ENCODE assay signal across 7 cellular contexts in the genomic region with DNA sequence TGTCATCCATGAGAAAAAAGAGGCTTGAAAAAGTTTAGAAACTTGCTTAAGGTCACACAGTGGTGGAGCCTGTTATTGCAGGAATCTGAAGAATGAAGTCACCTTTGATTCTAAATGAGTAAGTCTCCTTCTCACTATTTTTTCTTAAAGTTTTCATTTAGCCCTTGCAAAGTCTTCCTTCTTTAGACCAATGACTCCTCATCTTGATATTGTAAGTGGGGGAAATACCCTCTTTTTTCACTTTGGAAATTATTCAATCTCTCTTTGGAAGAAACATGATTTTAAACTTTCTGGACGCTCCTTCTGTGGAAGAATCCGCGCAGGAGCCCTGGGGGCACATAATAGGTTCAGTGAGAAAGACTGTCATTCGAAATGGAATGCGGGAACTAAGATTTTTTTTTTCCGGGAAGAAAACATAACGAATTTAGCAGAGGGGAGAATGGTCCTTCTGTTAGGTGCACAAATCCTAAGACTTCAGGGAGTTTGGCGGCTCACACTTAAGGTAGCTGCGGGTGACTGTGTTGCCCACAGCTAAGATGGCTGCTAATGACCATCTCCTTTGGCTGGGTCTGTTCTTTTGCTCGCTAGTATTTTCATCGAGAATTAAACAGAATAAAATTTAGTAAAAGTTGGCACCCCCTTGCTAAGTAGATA. TPM values are rescaled to one million over a fixed set of nuclear protein-coding genes. Genes with fewer than 3 reads are reported as not detected.
DNase-seq lines count a peak whose midpoint lies in the region; ATAC-seq, FAIRE-seq and TF ChIP-seq lines count a peak whose summit lies in the region.

No MANE protein-coding gene starts in this region.

- peak; percentile 32 for ATAC-seq in HG03565 (IDR thresholded peaks at IDR 0.05; ENCODE audit: unreplicated experiment)

- no peaks in the 10 kb centered on the region; the same call in 1 of the 2 replicates for H3K36me3 ChIP-seq in SK-N-MC (ENCODE audit: insufficient read depth, low read length)
- peaks cover 6% of the 10 kb centered on the region for H3K36me3 ChIP-seq in bronchial epithelial cell (ENCODE audit: control insufficient read depth, insufficient read depth, low read length)
- no peaks in the 10 kb centered on the region for H3K36me3 ChIP-seq in kidney epithelial cell (ENCODE audit: control insufficient read depth, insufficient read depth, low read length)

- peak; percentile 62 for DNase-seq in GDM1 (lab: John Stamatoyannopoulos, UW)
- DNase-seq in GM20000 (ENCODE audit: low spot score) = peak; percentile 78
- DNase-seq in SK-N-MC (ENCODE audit: low read depth, low spot score) = no peak
- DNase-seq in bronchial epithelial cell (ENCODE audit: low read depth) = peak; percentile 86
- peak; percentile 74 for DNase-seq in kidney epithelial cell (ENCODE audit: low read depth)
- peak; percentile 44 for DNase-seq in stimulated activated CD4-positive, alpha-beta T cell treated with anti-CD3 and anti-CD28 coated beads, Interleukin-4, amount 100 ng/mL, for 1 hour

- peak overlapping the region; percentile 94 for H3K27ac ChIP-seq in SK-N-MC

- peak overlapping the region; percentile 85 for H3K4me3 ChIP-seq in SK-N-MC
- peak overlapping the region; percentile 94 for H3K4me3 ChIP-seq in bronchial epithelial cell (ENCODE audit: low read depth, low read length)
- H3K4me3 ChIP-seq in kidney epithelial cell (ENCODE audit: low read depth, low read length) = peak overlapping the region; percentile 68

- H3K27me3 ChIP-seq in bronchial epithelial cell (ENCODE audit: control insufficient read depth, insufficient read depth, low read length) (no peaks in the 10 kb centered on the region), kidney epithelial cell (ENCODE audit: control insufficient read depth, insufficient read depth, low read length) (no peaks in the 10 kb centered on the region)

- no peak for FAIRE-seq in bronchial epithelial cell (lab: Jason Lieb, UNC)

- no peaks in the 10 kb centered on the region for H3K9me3 ChIP-seq in SK-N-MC (ENCODE audit: low read depth, low read length)

- no peak for TF ChIP-seq CTCF in GM20000 (IDR thresholded peaks at IDR 0.05; ENCODE audit: extremely low read depth, missing control alignments)
- peak; percentile 22 for TF ChIP-seq CTCF in bronchial epithelial cell (IDR thresholded peaks at IDR 0.05; ENCODE audit: insufficient read depth, low read length, severe bottlenecking)
- peak; percentile 26 for TF ChIP-seq CTCF in kidney epithelial cell (IDR thresholded peaks at IDR 0.05; ENCODE audit: insufficient read depth, low read length, poor library complexity, severe bottlenecking)

- peak overlapping the region; percentile 91 for H3K9ac ChIP-seq in SK-N-MC (ENCODE audit: insufficient read length)

RNA-seq across cellular contexts. Expression of a gene that starts 0.6 kb away (rescaled TPM):
- total RNA-seq in bronchial epithelial cell = 50.3 and 67.5 TPM in 2 replicates
- 48.6 and 51.7 TPM in 2 replicates for total RNA-seq in kidney epithelial cell
